In the genomic region with DNA sequence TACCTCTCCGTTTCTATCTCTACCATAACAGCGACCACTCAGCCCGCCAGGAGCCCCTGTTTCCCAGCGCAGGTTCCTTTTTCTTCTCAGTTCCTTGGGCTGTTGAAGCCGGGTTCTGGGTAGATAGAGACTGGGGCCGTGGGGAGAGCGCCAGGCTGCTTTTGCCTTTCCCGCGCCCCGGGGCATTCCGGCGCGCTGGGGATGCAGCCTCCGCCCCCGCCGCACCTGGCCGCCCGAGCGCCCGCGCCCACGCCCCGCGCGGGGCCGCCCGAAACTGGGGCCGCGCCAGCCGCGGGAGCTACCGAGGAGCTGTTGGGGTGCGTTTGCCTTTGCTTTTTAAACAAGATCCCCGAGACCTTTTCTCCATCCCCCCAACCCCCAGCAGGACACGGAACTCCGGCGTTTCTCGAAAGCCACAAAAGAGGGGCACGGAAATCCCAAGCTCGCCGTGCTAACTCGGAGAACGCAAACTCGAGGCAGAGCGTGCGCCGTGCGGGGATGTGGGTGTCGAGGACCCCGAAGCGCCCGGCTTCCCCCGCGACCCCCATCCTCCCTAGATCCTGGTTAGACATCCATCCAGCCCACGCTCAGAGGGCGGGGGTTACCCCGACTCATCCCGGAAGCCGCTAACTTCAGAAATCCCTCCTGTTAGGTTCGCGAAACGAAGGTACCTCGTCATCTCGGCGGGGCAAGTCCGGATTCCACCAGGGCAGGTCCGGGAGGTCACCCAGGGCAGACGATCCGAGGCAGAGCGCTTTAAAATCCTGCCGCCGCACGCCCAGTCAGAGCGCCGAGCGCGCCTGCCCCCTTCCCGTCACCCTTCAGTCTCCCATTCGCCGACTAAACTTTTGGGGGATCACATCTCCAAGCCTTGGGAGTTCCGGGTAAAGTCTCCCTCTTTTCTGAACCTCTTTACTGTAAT, we compare ENCODE assay signal across 8 cellular contexts. TPM values are rescaled to one million over a fixed set of nuclear protein-coding genes. Genes with fewer than 3 reads are reported as not detected.
DNase-seq lines count a peak whose midpoint lies in the region; ATAC-seq lines count a peak whose summit lies in the region.

No MANE protein-coding gene starts in this region.

- no peaks in the 10 kb centered on the region for H3K36me3 Mint-ChIP-seq in T-helper 2 cell treated with Interferon-gamma antibody and Interleukin-4, amounts not matched to agents 5 μg/mL and 100 μg/mL, for 36 hours (ENCODE audit: low read depth)
- no peaks in the 10 kb centered on the region for H3K36me3 Mint-ChIP-seq in naive thymus-derived CD8-positive, alpha-beta T cell

- H3K9me3 ChIP-seq in SJCRH30 (replicated peaks), result no peaks in the 10 kb centered on the region
- H3K9me3 ChIP-seq in effector memory CD4-positive, alpha-beta T cell (ENCODE audit: control insufficient read depth, low read length), result no peaks in the 10 kb centered on the region

- H3K27me3 ChIP-seq in SJCRH30, result peaks cover 11% of the 10 kb centered on the region
- peaks cover 38% of the 10 kb centered on the region for H3K27me3 ChIP-seq in effector memory CD4-positive, alpha-beta T cell (replicated peaks; ENCODE audit: control insufficient read depth, insufficient read depth, low read length, poor library complexity, severe bottlenecking)

- H3K4me1 ChIP-seq in SJCRH30, result 0 out of 2 replicates have a peak, but pooled peaks cover 2% of the 10 kb centered on the region
- peaks cover 21% of the 10 kb centered on the region for H3K4me1 ChIP-seq in effector memory CD4-positive, alpha-beta T cell (ENCODE audit: control insufficient read depth, insufficient read depth, low read length, poor library complexity, severe bottlenecking)

- H3K9me3 Mint-ChIP-seq in T-helper 2 cell treated with Interferon-gamma antibody and Interleukin-4, amounts not matched to agents 5 μg/mL and 100 μg/mL, for 36 hours, result no peaks in the 10 kb centered on the region
- no peaks in the 10 kb centered on the region for H3K9me3 Mint-ChIP-seq in naive thymus-derived CD8-positive, alpha-beta T cell

- no peaks in the 10 kb centered on the region for H3K36me3 ChIP-seq in SJCRH30
- no peaks in the 10 kb centered on the region for H3K36me3 ChIP-seq in effector memory CD4-positive, alpha-beta T cell (ENCODE audit: control insufficient read depth, insufficient read depth, low read length)

- POLR2A ChIA-PET in naive thymus-derived CD8-positive, alpha-beta T cell (lab: Charles Lee), result interaction anchor here (1.0 kb wide), 1 partner anchor 334 kb away, joined by 3 read pairs; no protein-coding TSS in a partner anchor

- ATAC-seq in naive thymus-derived CD8-positive, alpha-beta T cell, result no peak
- no peak for ATAC-seq in HG02870 (IDR thresholded peaks at IDR 0.05; ENCODE audit: unreplicated experiment)

- peak; percentile 13 for DNase-seq in T-helper 2 cell treated with Interferon-gamma antibody and Interleukin-4, amounts not matched to agents 5 μg/mL and 100 μg/mL, for 36 hours (ENCODE audit: low spot score)
- DNase-seq in T-helper 2 cell (no peak), SJCRH30 (no peak), HuH-7.5 (ENCODE audit: low spot score) (no peak), LoVo (ENCODE audit: low spot score) (no peak)
- no peak for DNase-seq in effector memory CD4-positive, alpha-beta T cell
- DNase-seq in naive thymus-derived CD8-positive, alpha-beta T cell, result peak in 4 of 10 donors; percentile 2 to 18 (median 12)

- peak overlapping the region; percentile 72 for H3K4me3 Mint-ChIP-seq in T-helper 2 cell treated with Interferon-gamma antibody and Interleukin-4, amounts not matched to agents 5 μg/mL and 100 μg/mL, for 36 hours
- peak overlapping the region; percentile 75 to 91 (median 84) for H3K4me3 Mint-ChIP-seq in naive thymus-derived CD8-positive, alpha-beta T cell

- H3K27ac Mint-ChIP-seq in T-helper 2 cell treated with Interferon-gamma antibody and Interleukin-4, amounts not matched to agents 5 μg/mL and 100 μg/mL, for 36 hours, result no peak overlapping the region
- H3K27ac Mint-ChIP-seq in naive thymus-derived CD8-positive, alpha-beta T cell, result peak overlapping the region in 1 of 10 donors; percentile 33

- H3K27ac ChIP-seq in SJCRH30, result no peak overlapping the region
- H3K27ac ChIP-seq in effector memory CD4-positive, alpha-beta T cell (ENCODE audit: insufficient read depth, low read length, poor library complexity, severe bottlenecking), result no peak overlapping the region

- H3K27me3 Mint-ChIP-seq in T-helper 2 cell treated with Interferon-gamma antibody and Interleukin-4, amounts not matched to agents 5 μg/mL and 100 μg/mL, for 36 hours (ENCODE audit: low read depth), result peaks cover 82% of the 10 kb centered on the region
- H3K27me3 Mint-ChIP-seq in naive thymus-derived CD8-positive, alpha-beta T cell, result peaks cover 39 to 87% (median 66%) of the 10 kb centered on the region in 5 donors

- peak overlapping the region; percentile 64 for H3K4me3 ChIP-seq in SJCRH30
- H3K4me3 ChIP-seq in effector memory CD4-positive, alpha-beta T cell (ENCODE audit: insufficient read depth, low read depth, low read length, poor library complexity, severe bottlenecking), result peak overlapping the region; percentile 81

- peaks cover 9% of the 10 kb centered on the region for H3K4me1 Mint-ChIP-seq in T-helper 2 cell treated with Interferon-gamma antibody and Interleukin-4, amounts not matched to agents 5 μg/mL and 100 μg/mL, for 36 hours (ENCODE audit: low read depth)
- H3K4me1 Mint-ChIP-seq in naive thymus-derived CD8-positive, alpha-beta T cell, result peaks cover 5 to 24% (median 18%) of the 10 kb centered on the region in 4 donors

RNA-seq across cellular contexts. Expression of a gene that starts 1.0 kb away (rescaled TPM):
- total RNA-seq in SJCRH30 (2014; rRNA removed; shearing (Covaris generic)), result 0.36 and 1.0 TPM in 2 replicates
- not detected for total RNA-seq in naive thymus-derived CD8-positive, alpha-beta T cell
- polyA plus RNA-seq in naive thymus-derived CD8-positive, alpha-beta T cell, result not detected
